In the genomic region with DNA sequence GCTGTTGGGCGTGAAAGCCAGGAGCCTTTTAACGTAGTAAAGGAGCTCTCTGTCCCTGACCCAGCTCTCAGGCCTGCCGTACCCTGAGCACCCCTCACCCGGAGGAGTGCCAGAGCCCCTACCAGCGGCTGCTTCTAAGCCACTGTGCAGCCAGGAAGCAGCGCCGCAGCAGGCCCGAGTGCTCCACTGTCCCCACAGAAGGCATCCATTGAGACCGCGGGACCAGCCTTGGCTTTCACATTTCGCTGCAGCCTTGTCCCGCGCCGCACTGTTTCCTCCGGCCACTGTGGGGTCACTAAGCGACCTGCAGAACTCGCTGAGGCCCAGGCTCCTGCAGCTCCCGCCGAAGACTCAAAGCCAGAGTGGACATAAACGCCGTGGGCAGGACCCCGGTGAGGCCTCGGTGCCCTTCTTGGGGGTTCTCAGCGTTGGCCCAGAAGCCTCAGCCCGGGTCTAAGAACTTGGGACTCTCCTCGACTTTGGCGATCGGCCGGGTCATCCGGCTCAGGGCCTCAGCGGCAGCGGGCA, we compare ENCODE assay signal across 21 cellular contexts. TPM values are rescaled to one million over a fixed set of nuclear protein-coding genes. Genes with fewer than 3 reads are reported as not detected.
DNase-seq lines count a peak whose midpoint lies in the region; ATAC-seq, FAIRE-seq and TF ChIP-seq lines count a peak whose summit lies in the region.
"Had no signal": no experiment of that assay in that cellular context is flagged by ENCODE, and none has a peak within 500 bp of the region (broad histone marks: within the 10 kb centered on the region; RNA-seq: fewer than 3 reads in every experiment).

No MANE protein-coding gene starts in this region.

- H3K4me2 ChIP-seq in mesenchymal stem cell (ENCODE audit: low read length, poor library complexity, severe bottlenecking): no peak overlapping the region
- H3K4me2 ChIP-seq: SK-N-SH had no signal

- H2BK120ac ChIP-seq in mesenchymal stem cell (ENCODE audit: low read depth, low read length): no peak overlapping the region

- peak; percentile 24 for DNase-seq in mesenchymal stem cell
- DNase-seq in lower leg skin (ENCODE audit: low spot score in 2 of 2): no peak
- no peak for DNase-seq in frontal cortex (ENCODE audit: low spot score in 2 of 2)
- no peak for DNase-seq in dorsolateral prefrontal cortex
- DNase-seq: activated CD4-positive, alpha-beta T cell treated with anti-CD3 and anti-CD28 coated beads, Interleukin-2, amount 10 ng/mL, durations not matched to agents 7 days and 5 days; BE2C; body of pancreas; cortex of kidney; head of caudate nucleus; left cardiac atrium; mucosa of descending colon; NCI-H1092; ovary; SK-N-SH had no signal

- H4K91ac ChIP-seq in mesenchymal stem cell (ENCODE audit: low read length): no peak overlapping the region

- H3K27ac ChIP-seq in HUES64 (ENCODE audit: low read depth, low read length) (no peak overlapping the region), mesenchymal stem cell (ENCODE audit: low read length, poor library complexity, severe bottlenecking) (no peak overlapping the region), dorsolateral prefrontal cortex (peak overlapping the region in 17 of 59 donors; percentile 6 to 80 (median 41))
- H3K27ac ChIP-seq: body of pancreas, ovary had no signal

- no peak for TF ChIP-seq POLR2A in lower leg skin (IDR thresholded peaks at IDR 0.05)

- H3K23ac ChIP-seq in mesenchymal stem cell (ENCODE audit: low read length in 2 of 2): peak overlapping the region in 1 of 2 experiments; percentile 9

- H3K4me3 Mint-ChIP-seq in dendritic cell treated with granulocyte-macrophage colony-stimulating factor and Interleukin-4, amounts not matched to agents 40 ng/mL and 50 ng/mL, for 4 days: peak overlapping the region; percentile 72
- H3K4me3 Mint-ChIP-seq in stimulated activated memory B cell treated with anti-CD40 and anti-IgM and Interleukin-4, amounts not matched to agents 10 μg/mL and 1 μg/mL and 100 μg/mL, for 72 hours: peak overlapping the region; percentile 61
- H3K4me3 Mint-ChIP-seq: activated CD4-positive, alpha-beta T cell treated with anti-CD3 and anti-CD28 coated beads, Interleukin-2, amount 10 ng/mL, durations not matched to agents 7 days and 5 days had no signal

- H3K14ac ChIP-seq in mesenchymal stem cell (ENCODE audit: low read length in 2 of 2): no peak overlapping the region

- no peak for FAIRE-seq in frontal cortex (lab: Jason Lieb, UNC)
- FAIRE-seq: H54 had no signal

- no peaks in the 10 kb centered on the region for H3K79me1 ChIP-seq in mesenchymal stem cell (replicated peaks; ENCODE audit: low read length, poor library complexity, severe bottlenecking)

- H3K18ac ChIP-seq in mesenchymal stem cell (ENCODE audit: low read depth in 1 of 2, low read length in 2 of 2): no peak overlapping the region

- H3K4me1 ChIP-seq in HUES64 (ENCODE audit: insufficient read depth, low read length) (peaks cover 5% of the 10 kb centered on the region; the same call in 1 of the 2 replicates), mesenchymal stem cell (ENCODE audit: control insufficient read depth, insufficient read depth, low read depth, low read length) (peaks cover 26% of the 10 kb centered on the region)

- no peaks in the 10 kb centered on the region for H3K36me3 ChIP-seq in HUES64 (ENCODE audit: insufficient read depth, low read length)
- H3K36me3 ChIP-seq in mesenchymal stem cell (ENCODE audit: control insufficient read depth in 1 of 2, insufficient read depth in 2 of 2, low read depth in 1 of 2, low read length in 2 of 2): peaks cover 0 to 13% of the 10 kb centered on the region in 2 experiments
- H3K36me3 ChIP-seq: BE2C, ovary had no signal

- H2BK12ac ChIP-seq in mesenchymal stem cell (ENCODE audit: low read length in 2 of 2): no peak overlapping the region

- H3K36me3 Mint-ChIP-seq in dendritic cell treated with granulocyte-macrophage colony-stimulating factor and Interleukin-4, amounts not matched to agents 40 ng/mL and 50 ng/mL, for 4 days (ENCODE audit: low read depth): no peaks in the 10 kb centered on the region
- peaks cover 6% of the 10 kb centered on the region for H3K36me3 Mint-ChIP-seq in stimulated activated memory B cell treated with anti-CD40 and anti-IgM and Interleukin-4, amounts not matched to agents 10 μg/mL and 1 μg/mL and 100 μg/mL, for 72 hours

- H3K4me3 ChIP-seq in HUES64 (ENCODE audit: low read length): peak overlapping the region; percentile 38
- peak overlapping the region in 1 of 2 experiments; percentile 33 for H3K4me3 ChIP-seq in mesenchymal stem cell (ENCODE audit: insufficient read depth in 1 of 2, low read depth in 1 of 2, low read length in 2 of 2)
- no peak overlapping the region for H3K4me3 ChIP-seq in lower leg skin (ENCODE audit: low read depth, poor library complexity, severe bottlenecking)
- peak overlapping the region in 27 of 59 donors; percentile 12 to 58 (median 40) for H3K4me3 ChIP-seq in dorsolateral prefrontal cortex
- H3K4me3 ChIP-seq: body of pancreas, mucosa of descending colon, ovary had no signal

- no peak overlapping the region for H4K8ac ChIP-seq in mesenchymal stem cell (ENCODE audit: low read length)

- no peaks in the 10 kb centered on the region for H3K9me3 Mint-ChIP-seq in dendritic cell treated with granulocyte-macrophage colony-stimulating factor and Interleukin-4, amounts not matched to agents 40 ng/mL and 50 ng/mL, for 4 days
- H3K9me3 Mint-ChIP-seq in stimulated activated memory B cell treated with anti-CD40 and anti-IgM and Interleukin-4, amounts not matched to agents 10 μg/mL and 1 μg/mL and 100 μg/mL, for 72 hours: no peaks in the 10 kb centered on the region
- H3K9me3 Mint-ChIP-seq: activated CD4-positive, alpha-beta T cell treated with anti-CD3 and anti-CD28 coated beads, Interleukin-2, amount 10 ng/mL, durations not matched to agents 7 days and 5 days; activated naive CD4-positive, alpha-beta T cell treated with anti-CD3 and anti-CD28 coated beads, Interleukin-2, amount 50 U/mL, for 72 hours had no signal

- WGBS in HUES64: 11% methylated on average over 32 of the region's 32 CpGs
- 16% methylated on average over 32 of the region's 32 CpGs for WGBS in mesenchymal stem cell
- WGBS in lower leg skin, 2 donors: 73 to 87% methylated on average over 16 to 32 of the region's 32 CpGs

- H3K4ac ChIP-seq in mesenchymal stem cell (ENCODE audit: low read depth in 1 of 2, low read length in 2 of 2): no peak overlapping the region

- H2AFZ ChIP-seq in mesenchymal stem cell (ENCODE audit: low read depth, low read length): no peak overlapping the region

- H3K27me3 ChIP-seq in HUES64 (ENCODE audit: insufficient read depth, low read length) (peaks cover 79% of the 10 kb centered on the region), mesenchymal stem cell (ENCODE audit: control insufficient read depth in 1 of 2, insufficient read depth in 1 of 2, low read length in 2 of 2) (peaks cover 59 to 77% of the 10 kb centered on the region in 2 experiments), dorsolateral prefrontal cortex (peaks cover 0 to 58% (median 51%) of the 10 kb centered on the region in 45 donors)
- H3K27me3 ChIP-seq: BE2C had no signal

- TF ChIP-seq CTCF in lower leg skin (IDR thresholded peaks at IDR 0.05) (no peak), dorsolateral prefrontal cortex (IDR thresholded peaks at IDR 0.05 in 54 of 56, conservative IDR thresholded peaks at IDR 0.05 in 2 of 56; ENCODE audit: low read depth in 1 of 56, partially characterized antibody in 56 of 56) (no peak)

- peaks cover 33% of the 10 kb centered on the region for H3K4me1 Mint-ChIP-seq in dendritic cell treated with granulocyte-macrophage colony-stimulating factor and Interleukin-4, amounts not matched to agents 40 ng/mL and 50 ng/mL, for 4 days (ENCODE audit: low read depth)
- peaks cover 26% of the 10 kb centered on the region for H3K4me1 Mint-ChIP-seq in stimulated activated memory B cell treated with anti-CD40 and anti-IgM and Interleukin-4, amounts not matched to agents 10 μg/mL and 1 μg/mL and 100 μg/mL, for 72 hours

- H3K9me3 ChIP-seq in HUES64 (ENCODE audit: insufficient read depth, low read depth, low read length) (no peaks in the 10 kb centered on the region), mesenchymal stem cell (ENCODE audit: control insufficient read depth, low read length) (peaks cover 3% of the 10 kb centered on the region)
- H3K9me3 ChIP-seq: BE2C, body of pancreas, mucosa of descending colon, SK-N-SH had no signal

- no peak for ATAC-seq in stimulated activated memory B cell treated with anti-CD40 and anti-IgM and Interleukin-4, amounts not matched to agents 10 μg/mL and 1 μg/mL and 100 μg/mL, for 72 hours
- ATAC-seq: body of pancreas, esophagus mucosa, Panc1 had no signal

- H2AK5ac ChIP-seq in mesenchymal stem cell (ENCODE audit: low read length, severe bottlenecking): no peak overlapping the region

- peaks cover 84% of the 10 kb centered on the region for H3K27me3 Mint-ChIP-seq in dendritic cell treated with granulocyte-macrophage colony-stimulating factor and Interleukin-4, amounts not matched to agents 40 ng/mL and 50 ng/mL, for 4 days
- H3K27me3 Mint-ChIP-seq in stimulated activated memory B cell treated with anti-CD40 and anti-IgM and Interleukin-4, amounts not matched to agents 10 μg/mL and 1 μg/mL and 100 μg/mL, for 72 hours: peaks cover 72% of the 10 kb centered on the region

- intact Hi-C loops in dendritic cell treated with granulocyte-macrophage colony-stimulating factor and Interleukin-4, amounts not matched to agents 40 ng/mL and 50 ng/mL, for 4 days (cut with micrococcal nuclease): no loop called here
- intact Hi-C loops in lower leg skin (cut with DNase I; ENCODE audit: low total_unique reads) (no loop called here), dorsolateral prefrontal cortex (cut with DNase I) (no loop called here)

- no peak overlapping the region for H2BK5ac ChIP-seq in mesenchymal stem cell (ENCODE audit: low read depth, low read length, poor library complexity, severe bottlenecking)

- H3K27ac Mint-ChIP-seq in dendritic cell treated with granulocyte-macrophage colony-stimulating factor and Interleukin-4, amounts not matched to agents 40 ng/mL and 50 ng/mL, for 4 days: no peak overlapping the region
- no peak overlapping the region for H3K27ac Mint-ChIP-seq in stimulated activated memory B cell treated with anti-CD40 and anti-IgM and Interleukin-4, amounts not matched to agents 10 μg/mL and 1 μg/mL and 100 μg/mL, for 72 hours
- H3K27ac Mint-ChIP-seq: activated naive CD4-positive, alpha-beta T cell treated with anti-CD3 and anti-CD28 coated beads, Interleukin-2, amount 50 U/mL, for 72 hours had no signal

- no peak overlapping the region for H2BK15ac ChIP-seq in mesenchymal stem cell (ENCODE audit: low read depth, poor library complexity, severe bottlenecking)

- H3K9ac ChIP-seq in HUES64 (ENCODE audit: low read depth, low read length) (no peak overlapping the region), mesenchymal stem cell (ENCODE audit: low read length) (no peak overlapping the region)
- H3K9ac ChIP-seq: SK-N-SH had no signal

RNA-seq across cellular contexts. Expression of gene ALX3, which starts 3.0 kb away (rescaled TPM):
- 0.30 TPM for polyA plus RNA-seq in HUES64 (2013, experiment 1 of 2)
- polyA plus RNA-seq in HUES64 (2013, experiment 2 of 2): 0.25 TPM
- polyA plus RNA-seq in mesenchymal stem cell (2013, experiment 1 of 2): not detected
- polyA plus RNA-seq in mesenchymal stem cell (2013, experiment 2 of 2): not detected
- under 1 TPM in 1 of 4 donors, not detected in 3; 0.52 TPM for total RNA-seq in lower leg skin
- total RNA-seq in frontal cortex: 0.41 TPM
- total RNA-seq in dorsolateral prefrontal cortex: 1 to 10 TPM in 33 of 120 experiments, under 1 TPM in 66, not detected in 21; 0.25 to 5.1 (median 0.78) TPM
- total RNA-seq: activated CD4-positive, alpha-beta T cell treated with anti-CD3 and anti-CD28 coated beads, Interleukin-2, amount 10 ng/mL, durations not matched to agents 7 days and 5 days; activated naive CD4-positive, alpha-beta T cell treated with anti-CD3 and anti-CD28 coated beads, Interleukin-2, amount 50 U/mL, for 72 hours; body of pancreas; esophagus mucosa; left cardiac atrium; mucosa of descending colon had no signal
- polyA plus RNA-seq: SK-N-SH had no signal

RNA-seq across cellular contexts. Expression of gene STRIP1, which starts 33.1 kb away (rescaled TPM):
- polyA plus RNA-seq in HUES64 (2013, experiment 1 of 2): 33.4 TPM
- polyA plus RNA-seq in HUES64 (2013, experiment 2 of 2): 35.8 TPM
- 19.9 TPM for polyA plus RNA-seq in mesenchymal stem cell (2013, experiment 1 of 2)
- polyA plus RNA-seq in mesenchymal stem cell (2013, experiment 2 of 2): 19.7 TPM
- total RNA-seq in lower leg skin (10 to 100 TPM; 45.0 to 64.1 (median 50.9) TPM), frontal cortex (98.2 TPM), dorsolateral prefrontal cortex (10 to 100 TPM; 45.9 to 78.9 (median 61.2) TPM)

RNA-seq across cellular contexts. Expression of gene UBL4B, which starts 44.8 kb away (rescaled TPM):
- not detected for polyA plus RNA-seq in HUES64 (2013, experiment 1 of 2)
- not detected for polyA plus RNA-seq in HUES64 (2013, experiment 2 of 2)
- not detected for polyA plus RNA-seq in mesenchymal stem cell (2013, experiment 1 of 2)
- not detected for polyA plus RNA-seq in mesenchymal stem cell (2013, experiment 2 of 2)
- 1 to 10 TPM in 1 of 4 donors, not detected in 3; 3.0 TPM for total RNA-seq in lower leg skin
- total RNA-seq in frontal cortex: 0.41 TPM
- 1 to 10 TPM in 31 of 120 experiments, under 1 TPM in 53, not detected in 36; 0.28 to 5.6 (median 0.70) TPM for total RNA-seq in dorsolateral prefrontal cortex
- total RNA-seq: activated CD4-positive, alpha-beta T cell treated with anti-CD3 and anti-CD28 coated beads, Interleukin-2, amount 10 ng/mL, durations not matched to agents 7 days and 5 days; activated naive CD4-positive, alpha-beta T cell treated with anti-CD3 and anti-CD28 coated beads, Interleukin-2, amount 50 U/mL, for 72 hours; body of pancreas; esophagus mucosa; left cardiac atrium; mucosa of descending colon; ovary had no signal
- polyA plus RNA-seq: SK-N-SH had no signal
